ENCODE assay signal across 8 cellular contexts in genomic region chr19:14686411-14686810, GRCh38. TPM values are rescaled to one million over a fixed set of nuclear protein-coding genes. Genes with fewer than 3 reads are reported as not detected.
DNase-seq lines count a peak whose midpoint lies in the region; ATAC-seq and TF ChIP-seq lines count a peak whose summit lies in the region.

No MANE protein-coding gene starts in this region.

- H3K9me3 Mint-ChIP-seq in CD8-positive, alpha-beta T cell: no peaks in the 10 kb centered on the region
- no peaks in the 10 kb centered on the region for H3K9me3 Mint-ChIP-seq in HFFc6

- in situ Hi-C loops in SK-MEL-5 (cut with HindIII; ENCODE audit: low pct_unique_long_range_greater_than_20kb, low sequenced_read_pairs): no loop called here

- no peaks in the 10 kb centered on the region for H4K20me1 ChIP-seq in fibroblast of lung (ENCODE audit: control insufficient read depth, extremely low read depth, insufficient read depth, low read length)

- peaks cover 7% of the 10 kb centered on the region for H3K79me2 ChIP-seq in fibroblast of lung (ENCODE audit: control insufficient read depth, insufficient read depth, low read length)

- no peak overlapping the region for H3K27ac ChIP-seq in CD8-positive, alpha-beta T cell (ENCODE audit: low read depth, low read length)
- H3K27ac ChIP-seq in fibroblast of lung (ENCODE audit: insufficient read depth, low read length): no peak overlapping the region

- CTCF ChIA-PET in CD8-positive, alpha-beta T cell (lab: Charles Lee): interaction anchor here (0.6 to 4.6 kb wide), 11 partner anchors 9 to 957 kb away, joined by 3 to 70 read pairs (median 4); partner anchors contain the start of gene ADGRE3

- peaks cover 6% of the 10 kb centered on the region for H3K27me3 Mint-ChIP-seq in CD8-positive, alpha-beta T cell (ENCODE audit: low read depth)
- H3K27me3 Mint-ChIP-seq in HFFc6 (ENCODE audit: insufficient read depth): peaks cover 3% of the 10 kb centered on the region; the same call in 1 of the 2 replicates

- H3K4me1 ChIP-seq in CD8-positive, alpha-beta T cell (ENCODE audit: insufficient read depth, low read length): no peaks in the 10 kb centered on the region
- peaks cover 3% of the 10 kb centered on the region for H3K4me1 ChIP-seq in fibroblast of lung (ENCODE audit: control insufficient read depth, extremely low read depth, insufficient read depth, low read length)

- H3K4me1 Mint-ChIP-seq in CD8-positive, alpha-beta T cell (ENCODE audit: low read depth): peaks cover 16% of the 10 kb centered on the region
- H3K4me1 Mint-ChIP-seq in HFFc6 (ENCODE audit: low read depth): peaks cover 6% of the 10 kb centered on the region

- no peaks in the 10 kb centered on the region for H3K27me3 ChIP-seq in CD8-positive, alpha-beta T cell (ENCODE audit: insufficient read depth, low read length)
- H3K27me3 ChIP-seq in fibroblast of lung (ENCODE audit: control insufficient read depth, insufficient read depth, low read length): no peaks in the 10 kb centered on the region

- H3K36me3 ChIP-seq in CD8-positive, alpha-beta T cell (ENCODE audit: insufficient read depth, low read length): no peaks in the 10 kb centered on the region
- no peaks in the 10 kb centered on the region for H3K36me3 ChIP-seq in fibroblast of lung (ENCODE audit: control insufficient read depth, insufficient read depth, low read length)

- POLR2A ChIA-PET in CD8-positive, alpha-beta T cell (lab: Charles Lee): interaction anchor here (0.6 to 1.5 kb wide), 4 partner anchors 8 to 408 kb away, joined by 3 to 6 read pairs (median 4); partner anchors contain the start of gene NDUFB7

- H3K9me3 ChIP-seq in CD8-positive, alpha-beta T cell (ENCODE audit: low read length): no peaks in the 10 kb centered on the region
- H3K9me3 ChIP-seq in fibroblast of lung (ENCODE audit: control insufficient read depth, insufficient read depth, low read depth, low read length): no peaks in the 10 kb centered on the region

- no peaks in the 10 kb centered on the region for H3K36me3 Mint-ChIP-seq in CD8-positive, alpha-beta T cell
- H3K36me3 Mint-ChIP-seq in HFFc6 (ENCODE audit: low read depth): no peaks in the 10 kb centered on the region

- H2AFZ ChIP-seq in fibroblast of lung (ENCODE audit: low read length): no peak overlapping the region

- peak; percentile 51 for TF ChIP-seq CTCF in CD8-positive, alpha-beta T cell (IDR thresholded peaks at IDR 0.05)
- peak; percentile 74 for TF ChIP-seq CTCF in HFFc6 (IDR thresholded peaks at IDR 0.05)
- peak; percentile 22 for TF ChIP-seq CTCF in fibroblast of lung (conservative IDR thresholded peaks at IDR 0.05 in 1 of 2, IDR thresholded peaks at IDR 0.05 in 1 of 2; ENCODE audit: low read depth in 1 of 2, low read length in 2 of 2)

- DNase-seq in CD8-positive, alpha-beta T cell: peak in 2 of 7 experiments; percentile 11 to 12
- peak; percentile 4 for DNase-seq in HFFc6
- DNase-seq in SK-MEL-5 (ENCODE audit: low read depth, low spot score): peak; percentile 48
- DNase-seq in fibroblast of lung (ENCODE audit: low read depth in 2 of 2): peak in 1 of 2 donors; percentile 38
- DNase-seq in GF-D8 (lab: John Stamatoyannopoulos, UW): no peak
- DNase-seq in pons (ENCODE audit: low spot score): no peak
- no peak for DNase-seq in iPS-NIHi11 (ENCODE audit: low spot score)

- H3K4me3 Mint-ChIP-seq in CD8-positive, alpha-beta T cell: no peak overlapping the region
- H3K4me3 Mint-ChIP-seq in HFFc6: no peak overlapping the region

- H3K4me3 ChIP-seq in CD8-positive, alpha-beta T cell (ENCODE audit: low read depth, low read length): no peak overlapping the region
- no peak overlapping the region for H3K4me3 ChIP-seq in fibroblast of lung (replicated peaks in 1 of 4; ENCODE audit: control extremely low read depth in 1 of 4, insufficient read depth in 1 of 4, low read depth in 3 of 4, low read length in 4 of 4)

- intact Hi-C loops in CD8-positive, alpha-beta T cell (cut with DNase I, micrococcal nuclease): loop anchor here (1.0 to 5.0 kb wide), 2 partner anchors 112 to 1976 kb away; partner anchors contain the start of genes SMIM7 (in 1 of the 2) and TMEM38A (in 1 of the 2)

- H3K4me2 ChIP-seq in fibroblast of lung (ENCODE audit: extremely low read depth, insufficient read depth, low read length): no peak overlapping the region

- H3K9ac ChIP-seq in fibroblast of lung (ENCODE audit: insufficient read depth, low read length): no peak overlapping the region

- no peak overlapping the region for H3K27ac Mint-ChIP-seq in CD8-positive, alpha-beta T cell
- no peak overlapping the region for H3K27ac Mint-ChIP-seq in HFFc6

- no peak for ATAC-seq in CD8-positive, alpha-beta T cell
- ATAC-seq in HG03025 (IDR thresholded peaks at IDR 0.05; ENCODE audit: low FRiP score, unreplicated experiment): no peak

RNA-seq across cellular contexts. Expression of gene ZNF333, which starts 3.4 kb away (rescaled TPM):
- total RNA-seq in CD8-positive, alpha-beta T cell: 10 to 100 TPM; 16.4 to 17.1 TPM
- 10 to 100 TPM in 1 of 6 experiments, 1 to 10 TPM in 5; 7.9 to 10.0 (median 9.1) TPM for total RNA-seq in HFFc6 (2021; fragmentation: NEBNext Ultra II Directional; extraction: Animal tissue kit (Norgen Biotek cat#: 25700))
- total RNA-seq in SK-MEL-5 (2014; rRNA removed; shearing (Covaris generic)): 4.9 and 7.6 TPM in 2 replicates
- 5.3 TPM in 2 replicates for polyA plus RNA-seq in SK-MEL-5 (2015; cell fraction: cytosol; rRNA removed)
- polyA plus RNA-seq in SK-MEL-5 (2015; cell fraction: nucleus; rRNA removed): 44.7 and 48.7 TPM in 2 replicates
- total RNA-seq in fibroblast of lung: 26.7 and 26.9 TPM in 2 replicates
- polyA plus RNA-seq in fibroblast of lung: 7.2 and 10.0 TPM in 2 replicates
- polyA plus RNA-seq in fibroblast of lung (2012): 6.5 and 7.8 TPM in 2 replicates
- polyA minus RNA-seq in fibroblast of lung (ENCODE audit: low replicate concordance): 6.6 and 18.1 TPM in 2 replicates

RNA-seq across cellular contexts. Expression of gene ADGRE3, which starts 11.8 kb away (rescaled TPM):
- total RNA-seq in CD8-positive, alpha-beta T cell: not detected
- total RNA-seq in HFFc6 (2021; fragmentation: NEBNext Ultra II Directional; extraction: Animal tissue kit (Norgen Biotek cat#: 25700)): not detected
- total RNA-seq in SK-MEL-5 (2014; rRNA removed; shearing (Covaris generic)): not detected in 2 replicates
- polyA plus RNA-seq in SK-MEL-5 (2015; cell fraction: cytosol; rRNA removed): not detected in 2 replicates
- polyA plus RNA-seq in SK-MEL-5 (2015; cell fraction: nucleus; rRNA removed): not detected in 2 replicates
- total RNA-seq in fibroblast of lung: not detected in 2 replicates
- not detected in 2 replicates for polyA plus RNA-seq in fibroblast of lung
- not detected in 2 replicates for polyA plus RNA-seq in fibroblast of lung (2012)
- not detected in 2 replicates for polyA minus RNA-seq in fibroblast of lung (ENCODE audit: low replicate concordance)

Comparison
In these comparisons a context has a peak if more than half of its experiments do, and no peak if none do; other contexts are left out.
1. DNase-seq: peak in HFFc6 (single experiment) and SK-MEL-5 (single experiment); none in GF-D8 (single experiment), pons (single experiment) and iPS-NIHi11 (single experiment).
2. CTCF ChIP-seq: peak in every context shown above with its lines; median percentile 74 in HFFc6; 51 in CD8-positive, alpha-beta T cell; 22 in fibroblast of lung.